ENCODE assay signal across 1 cellular context in the genomic region with DNA sequence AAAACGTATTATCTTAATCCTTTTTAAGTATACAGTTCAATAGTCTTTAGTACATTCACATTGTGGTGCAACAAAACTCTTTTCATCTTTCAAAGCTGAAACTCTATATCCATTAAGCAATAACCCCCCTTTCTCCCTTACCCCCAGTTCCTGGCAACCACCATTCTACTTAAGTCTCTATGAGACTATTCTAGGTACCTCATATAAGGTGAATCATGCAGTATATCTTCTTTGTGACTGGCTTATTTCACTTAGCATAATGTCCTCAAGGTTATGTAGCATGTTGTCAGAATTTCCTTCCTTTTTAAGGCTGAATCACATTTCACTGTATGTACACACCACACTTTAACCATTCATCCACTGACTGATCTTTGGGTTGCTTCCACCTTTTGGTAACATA.
TF ChIP-seq lines count a peak whose summit lies in the region.

No MANE protein-coding gene starts in this region.

TF ChIP-seq in GM23338, 12 proteins besides CTCF, POLR2A, EP300 and RAD21:
- TF ChIP-seq CREB1 (CRISPR knock-in tag; IDR thresholded peaks at IDR 0.05; ENCODE audit: low read depth) (no peak), ZNF331 (CRISPR knock-in tag; IDR thresholded peaks at IDR 0.05; ENCODE audit: low read depth) (no peak), POLR2AphosphoS5 (IDR thresholded peaks at IDR 0.05; ENCODE audit: low read depth) (no peak), STAT1 (IDR thresholded peaks at IDR 0.05; ENCODE audit: unreplicated experiment) (no peak), EZH2 (IDR thresholded peaks at IDR 0.05; ENCODE audit: low read depth, unreplicated experiment) (no peak), JUNB (IDR thresholded peaks at IDR 0.05; ENCODE audit: unreplicated experiment) (no peak), ZNF114 (CRISPR knock-in tag; IDR thresholded peaks at IDR 0.05) (no peak), EZH2phosphoT487 (IDR thresholded peaks at IDR 0.05; ENCODE audit: unreplicated experiment) (no peak), NANOG (IDR thresholded peaks at IDR 0.05; ENCODE audit: borderline replicate concordance) (no peak)
- TF ChIP-seq, protein P1, sequence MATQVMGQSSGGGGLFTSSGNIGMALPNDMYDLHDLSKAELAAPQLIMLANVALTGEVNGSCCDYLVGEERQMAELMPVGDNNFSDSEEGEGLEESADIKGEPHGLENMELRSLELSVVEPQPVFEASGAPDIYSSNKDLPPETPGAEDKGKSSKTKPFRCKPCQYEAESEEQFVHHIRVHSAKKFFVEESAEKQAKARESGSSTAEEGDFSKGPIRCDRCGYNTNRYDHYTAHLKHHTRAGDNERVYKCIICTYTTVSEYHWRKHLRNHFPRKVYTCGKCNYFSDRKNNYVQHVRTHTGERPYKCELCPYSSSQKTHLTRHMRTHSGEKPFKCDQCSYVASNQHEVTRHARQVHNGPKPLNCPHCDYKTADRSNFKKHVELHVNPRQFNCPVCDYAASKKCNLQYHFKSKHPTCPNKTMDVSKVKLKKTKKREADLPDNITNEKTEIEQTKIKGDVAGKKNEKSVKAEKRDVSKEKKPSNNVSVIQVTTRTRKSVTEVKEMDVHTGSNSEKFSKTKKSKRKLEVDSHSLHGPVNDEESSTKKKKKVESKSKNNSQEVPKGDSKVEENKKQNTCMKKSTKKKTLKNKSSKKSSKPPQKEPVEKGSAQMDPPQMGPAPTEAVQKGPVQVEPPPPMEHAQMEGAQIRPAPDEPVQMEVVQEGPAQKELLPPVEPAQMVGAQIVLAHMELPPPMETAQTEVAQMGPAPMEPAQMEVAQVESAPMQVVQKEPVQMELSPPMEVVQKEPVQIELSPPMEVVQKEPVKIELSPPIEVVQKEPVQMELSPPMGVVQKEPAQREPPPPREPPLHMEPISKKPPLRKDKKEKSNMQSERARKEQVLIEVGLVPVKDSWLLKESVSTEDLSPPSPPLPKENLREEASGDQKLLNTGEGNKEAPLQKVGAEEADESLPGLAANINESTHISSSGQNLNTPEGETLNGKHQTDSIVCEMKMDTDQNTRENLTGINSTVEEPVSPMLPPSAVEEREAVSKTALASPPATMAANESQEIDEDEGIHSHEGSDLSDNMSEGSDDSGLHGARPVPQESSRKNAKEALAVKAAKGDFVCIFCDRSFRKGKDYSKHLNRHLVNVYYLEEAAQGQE (IDR thresholded peaks at IDR 0.05; ENCODE audit: unreplicated experiment) = no peak
- TF ChIP-seq, protein P2, sequence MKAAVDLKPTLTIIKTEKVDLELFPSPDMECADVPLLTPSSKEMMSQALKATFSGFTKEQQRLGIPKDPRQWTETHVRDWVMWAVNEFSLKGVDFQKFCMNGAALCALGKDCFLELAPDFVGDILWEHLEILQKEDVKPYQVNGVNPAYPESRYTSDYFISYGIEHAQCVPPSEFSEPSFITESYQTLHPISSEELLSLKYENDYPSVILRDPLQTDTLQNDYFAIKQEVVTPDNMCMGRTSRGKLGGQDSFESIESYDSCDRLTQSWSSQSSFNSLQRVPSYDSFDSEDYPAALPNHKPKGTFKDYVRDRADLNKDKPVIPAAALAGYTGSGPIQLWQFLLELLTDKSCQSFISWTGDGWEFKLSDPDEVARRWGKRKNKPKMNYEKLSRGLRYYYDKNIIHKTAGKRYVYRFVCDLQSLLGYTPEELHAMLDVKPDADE (IDR thresholded peaks at IDR 0.05) = no peak
- TF ChIP-seq, protein P3, sequence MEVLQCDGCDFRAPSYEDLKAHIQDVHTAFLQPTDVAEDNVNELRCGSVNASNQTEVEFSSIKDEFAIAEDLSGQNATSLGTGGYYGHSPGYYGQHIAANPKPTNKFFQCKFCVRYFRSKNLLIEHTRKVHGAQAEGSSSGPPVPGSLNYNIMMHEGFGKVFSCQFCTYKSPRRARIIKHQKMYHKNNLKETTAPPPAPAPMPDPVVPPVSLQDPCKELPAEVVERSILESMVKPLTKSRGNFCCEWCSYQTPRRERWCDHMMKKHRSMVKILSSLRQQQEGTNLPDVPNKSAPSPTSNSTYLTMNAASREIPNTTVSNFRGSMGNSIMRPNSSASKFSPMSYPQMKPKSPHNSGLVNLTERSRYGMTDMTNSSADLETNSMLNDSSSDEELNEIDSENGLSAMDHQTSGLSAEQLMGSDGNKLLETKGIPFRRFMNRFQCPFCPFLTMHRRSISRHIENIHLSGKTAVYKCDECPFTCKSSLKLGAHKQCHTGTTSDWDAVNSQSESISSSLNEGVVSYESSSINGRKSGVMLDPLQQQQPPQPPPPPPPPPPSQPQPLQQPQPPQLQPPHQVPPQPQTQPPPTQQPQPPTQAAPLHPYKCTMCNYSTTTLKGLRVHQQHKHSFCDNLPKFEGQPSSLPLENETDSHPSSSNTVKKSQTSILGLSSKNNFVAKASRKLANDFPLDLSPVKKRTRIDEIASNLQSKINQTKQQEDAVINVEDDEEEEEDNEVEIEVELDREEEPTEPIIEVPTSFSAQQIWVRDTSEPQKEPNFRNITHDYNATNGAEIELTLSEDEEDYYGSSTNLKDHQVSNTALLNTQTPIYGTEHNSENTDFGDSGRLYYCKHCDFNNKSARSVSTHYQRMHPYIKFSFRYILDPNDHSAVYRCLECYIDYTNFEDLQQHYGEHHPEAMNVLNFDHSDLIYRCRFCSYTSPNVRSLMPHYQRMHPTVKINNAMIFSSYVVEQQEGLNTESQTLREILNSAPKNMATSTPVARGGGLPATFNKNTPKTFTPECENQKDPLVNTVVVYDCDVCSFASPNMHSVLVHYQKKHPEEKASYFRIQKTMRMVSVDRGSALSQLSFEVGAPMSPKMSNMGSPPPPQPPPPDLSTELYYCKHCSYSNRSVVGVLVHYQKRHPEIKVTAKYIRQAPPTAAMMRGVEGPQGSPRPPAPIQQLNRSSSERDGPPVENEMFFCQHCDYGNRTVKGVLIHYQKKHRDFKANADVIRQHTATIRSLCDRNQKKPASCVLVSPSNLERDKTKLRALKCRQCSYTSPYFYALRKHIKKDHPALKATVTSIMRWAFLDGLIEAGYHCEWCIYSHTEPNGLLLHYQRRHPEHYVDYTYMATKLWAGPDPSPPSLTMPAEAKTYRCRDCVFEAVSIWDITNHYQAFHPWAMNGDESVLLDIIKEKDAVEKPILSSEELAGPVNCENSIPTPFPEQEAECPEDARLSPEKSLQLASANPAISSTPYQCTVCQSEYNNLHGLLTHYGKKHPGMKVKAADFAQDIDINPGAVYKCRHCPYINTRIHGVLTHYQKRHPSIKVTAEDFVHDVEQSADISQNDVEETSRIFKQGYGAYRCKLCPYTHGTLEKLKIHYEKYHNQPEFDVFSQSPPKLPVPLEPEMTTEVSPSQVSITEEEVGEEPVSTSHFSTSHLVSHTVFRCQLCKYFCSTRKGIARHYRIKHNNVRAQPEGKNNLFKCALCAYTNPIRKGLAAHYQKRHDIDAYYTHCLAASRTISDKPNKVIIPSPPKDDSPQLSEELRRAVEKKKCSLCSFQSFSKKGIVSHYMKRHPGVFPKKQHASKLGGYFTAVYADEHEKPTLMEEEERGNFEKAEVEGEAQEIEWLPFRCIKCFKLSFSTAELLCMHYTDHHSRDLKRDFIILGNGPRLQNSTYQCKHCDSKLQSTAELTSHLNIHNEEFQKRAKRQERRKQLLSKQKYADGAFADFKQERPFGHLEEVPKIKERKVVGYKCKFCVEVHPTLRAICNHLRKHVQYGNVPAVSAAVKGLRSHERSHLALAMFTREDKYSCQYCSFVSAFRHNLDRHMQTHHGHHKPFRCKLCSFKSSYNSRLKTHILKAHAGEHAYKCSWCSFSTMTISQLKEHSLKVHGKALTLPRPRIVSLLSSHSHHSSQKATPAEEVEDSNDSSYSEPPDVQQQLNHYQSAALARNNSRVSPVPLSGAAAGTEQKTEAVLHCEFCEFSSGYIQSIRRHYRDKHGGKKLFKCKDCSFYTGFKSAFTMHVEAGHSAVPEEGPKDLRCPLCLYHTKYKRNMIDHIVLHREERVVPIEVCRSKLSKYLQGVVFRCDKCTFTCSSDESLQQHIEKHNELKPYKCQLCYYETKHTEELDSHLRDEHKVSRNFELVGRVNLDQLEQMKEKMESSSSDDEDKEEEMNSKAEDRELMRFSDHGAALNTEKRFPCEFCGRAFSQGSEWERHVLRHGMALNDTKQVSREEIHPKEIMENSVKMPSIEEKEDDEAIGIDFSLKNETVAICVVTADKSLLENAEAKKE (CRISPR knock-in tag; IDR thresholded peaks at IDR 0.05) = no peak
